In genomic region chr6:109979033-109979921, GRCh38 we compare ENCODE assay signal across 15 cellular contexts. TPM values are rescaled to one million over a fixed set of nuclear protein-coding genes. Genes with fewer than 3 reads are reported as not detected.
DNase-seq lines count a peak whose midpoint lies in the region; ATAC-seq and TF ChIP-seq lines count a peak whose summit lies in the region.
"Had no signal": no experiment of that assay in that cellular context is flagged by ENCODE, and none has a peak within 500 bp of the region (broad histone marks: within the 10 kb centered on the region; RNA-seq: fewer than 3 reads in every experiment).

No MANE protein-coding gene starts in this region.

- DNase-seq in G401 (ENCODE audit: low spot score) = peak; percentile 40
- peak; percentile 21 for DNase-seq in cerebellum (ENCODE audit: low spot score)
- peak; percentile 26 for DNase-seq in left kidney (ENCODE audit: low read depth, low spot score)
- DNase-seq in stimulated activated naive CD4-positive, alpha-beta T cell treated with Interleukin-2 at 50 U/mL for 16 hours (lab: John Stamatoyannopoulos, UW) = no peak
- no peak for DNase-seq in sciatic nerve (ENCODE audit: low spot score)
- DNase-seq in GDM1 (lab: John Stamatoyannopoulos, UW) = no peak
- DNase-seq: esophagus squamous epithelium, NCI-H1436 treated with DMSO at 0.1 percent for 48 hours had no signal

- ATAC-seq in sciatic nerve = no peak

- TF ChIP-seq RAD21 in Ishikawa (IDR thresholded peaks at IDR 0.05; ENCODE audit: low read depth) = no peak

- in situ Hi-C loops in G401 (cut with HindIII; ENCODE audit: low sequenced_read_pairs) = no loop called here

- intact Hi-C loops in sciatic nerve (cut with DNase I) = no loop called here

- TF ChIP-seq EP300 in Ishikawa (IDR thresholded peaks at IDR 0.05; ENCODE audit: borderline replicate concordance) = no peak

TF ChIP-seq in Ishikawa, 13 proteins besides CTCF, POLR2A, EP300 and RAD21:
- no peak for TF ChIP-seq USF1 (IDR thresholded peaks at IDR 0.05)
- peak; percentile 27; the same call in 1 of the 2 replicates for TF ChIP-seq TCF12 (IDR thresholded peaks at IDR 0.05; ENCODE audit: low read depth)

RNA-seq across cellular contexts. Expression of gene GPR6, which starts 1.2 kb away (rescaled TPM):
- not detected in 2 replicates for total RNA-seq in G401 (2014; rRNA removed; shearing (Covaris generic))
- total RNA-seq in cerebellum = 0.27 TPM
- total RNA-seq in sciatic nerve = not detected
- total RNA-seq: esophagus squamous epithelium; K562; lung; natural killer cell treated with Interleukin-12 subunit alpha and Interleukin-12 subunit beta and Interleukin-15 and Interleukin-18, amount 100 ng/mL, for 72 hours; right atrium auricular region; SJSA1; transverse colon had no signal

Comparison
In these comparisons a context has a peak if more than half of its experiments do, and no peak if none do; other contexts are left out.
1. DNase-seq: peak in G401 (single experiment), cerebellum (single experiment) and left kidney (single experiment); none in stimulated activated naive CD4-positive, alpha-beta T cell treated with Interleukin-2 at 50 U/mL for 16 hours (single experiment), sciatic nerve (single experiment) and GDM1 (single experiment).